ENCODE assay signal across 11 cellular contexts in genomic region chr10:4130685-4131084, GRCh38.
A peak's percentile ranks its signal among the peaks of the same experiment; 100 is the strongest.
DNase-seq lines count a peak whose midpoint lies in the region; ATAC-seq and TF ChIP-seq lines count a peak whose summit lies in the region.
"Had no signal": no experiment of that assay in that cellular context is flagged by ENCODE, and none has a peak within 500 bp of the region (broad histone marks: within the 10 kb centered on the region; RNA-seq: fewer than 3 reads in every experiment).

No MANE protein-coding gene starts in this region.

- no peaks in the 10 kb centered on the region for H3K79me1 ChIP-seq in mesenchymal stem cell (replicated peaks; ENCODE audit: low read length, poor library complexity, severe bottlenecking)

- POLR2A ChIA-PET in activated B cell treated with CpG ODN at 0.5 μM for 24 hours (lab: Charles Lee): interaction anchor here (0.6 to 5.7 kb wide), 6 partner anchors 9 to 524 kb away, joined by 4 to 137 read pairs (median 15); partner anchors contain the start of gene KLF6

- H4K8ac ChIP-seq in mesenchymal stem cell (ENCODE audit: low read length): peak overlapping the region; percentile 66

- DNase-seq in left cardiac atrium (no peak), Right ventricle myocardium superior (no peak), activated B cell treated with CpG ODN at 0.5 μM for 24 hours (no peak), mesenchymal stem cell (no peak), NCI-H748 treated with DMSO at 0.1 percent for 48 hours (lab: John Stamatoyannopoulos, UW) (no peak), UCSD-AML1 (lab: John Stamatoyannopoulos, UW; ENCODE audit: unreplicated experiment) (no peak), head of caudate nucleus (no peak)
- DNase-seq in activated naive CD4-positive, alpha-beta T cell treated with Interleukin-2 at 50 U/mL for 16 hours: no peak
- DNase-seq: adrenal gland, uterus had no signal

- ATAC-seq in left cardiac atrium: peak; percentile 22 to 33
- no peak for ATAC-seq in Right ventricle myocardium superior (ENCODE audit: poor library complexity)
- ATAC-seq in activated B cell treated with CpG ODN at 0.5 μM for 24 hours (ENCODE audit: low read depth): peak; percentile 28
- ATAC-seq: K562 had no signal

- peaks cover 10% of the 10 kb centered on the region for H3K4me1 ChIP-seq in mesenchymal stem cell (ENCODE audit: control insufficient read depth, insufficient read depth, low read depth, low read length)
- H3K4me1 ChIP-seq: uterus had no signal

- H3K4me1 Mint-ChIP-seq in activated B cell treated with CpG ODN at 0.5 μM for 24 hours: peaks cover 28% of the 10 kb centered on the region

- WGBS in mesenchymal stem cell: 100% methylated on average over 2 of the region's 4 CpGs

- H3K23ac ChIP-seq in mesenchymal stem cell (ENCODE audit: low read length in 2 of 2): no peak overlapping the region

- no peak overlapping the region for H3K14ac ChIP-seq in mesenchymal stem cell (ENCODE audit: low read length in 2 of 2)

- intact Hi-C loops in left cardiac atrium (cut with DNase I): no loop called here
- intact Hi-C loops in Right ventricle myocardium superior (cut with DNase I): no loop called here
- intact Hi-C loops in activated B cell treated with CpG ODN at 0.5 μM for 24 hours (cut with micrococcal nuclease): loop anchor here (1.0 to 5.0 kb wide), 13 partner anchors 9 to 532 kb away; no protein-coding TSS in a partner anchor
- intact Hi-C loops in head of caudate nucleus (cut with DNase I): no loop called here

- no peak for TF ChIP-seq CTCF in activated B cell treated with CpG ODN at 0.5 μM for 24 hours (IDR thresholded peaks at IDR 0.05)

- H4K91ac ChIP-seq in mesenchymal stem cell (ENCODE audit: low read length): peak overlapping the region; percentile 90

- peak overlapping the region; percentile 59 to 87 for H3K4ac ChIP-seq in mesenchymal stem cell (ENCODE audit: low read depth in 1 of 2, low read length in 2 of 2)

- H3K27me3 ChIP-seq in mesenchymal stem cell (ENCODE audit: control insufficient read depth in 1 of 2, insufficient read depth in 1 of 2, low read length in 2 of 2): no peaks in the 10 kb centered on the region
- H3K27me3 ChIP-seq: adrenal gland, uterus had no signal

- no peak overlapping the region for H3K4me3 ChIP-seq in mesenchymal stem cell (ENCODE audit: insufficient read depth in 1 of 2, low read depth in 1 of 2, low read length in 2 of 2)
- H3K4me3 ChIP-seq: adrenal gland, K562, uterus had no signal

- no peaks in the 10 kb centered on the region for H3K9me3 ChIP-seq in mesenchymal stem cell (ENCODE audit: control insufficient read depth, low read length)
- H3K9me3 ChIP-seq: adrenal gland, uterus had no signal

- H3K27ac Mint-ChIP-seq in activated B cell treated with CpG ODN at 0.5 μM for 24 hours: no peak overlapping the region

- H2BK5ac ChIP-seq in mesenchymal stem cell (ENCODE audit: low read depth, low read length, poor library complexity, severe bottlenecking): no peak overlapping the region

- no peak overlapping the region for H3K4me3 Mint-ChIP-seq in activated B cell treated with CpG ODN at 0.5 μM for 24 hours

- peaks cover 3% of the 10 kb centered on the region for H3K9me3 Mint-ChIP-seq in activated B cell treated with CpG ODN at 0.5 μM for 24 hours

- no peaks in the 10 kb centered on the region for H3K27me3 Mint-ChIP-seq in activated B cell treated with CpG ODN at 0.5 μM for 24 hours

- H3K36me3 Mint-ChIP-seq in activated B cell treated with CpG ODN at 0.5 μM for 24 hours (ENCODE audit: low read depth): no peaks in the 10 kb centered on the region

- H3K4me2 ChIP-seq in mesenchymal stem cell (ENCODE audit: low read length, poor library complexity, severe bottlenecking): no peak overlapping the region

- peak overlapping the region; percentile 7 to 47 for H2BK12ac ChIP-seq in mesenchymal stem cell (ENCODE audit: low read length in 2 of 2)

- no peak overlapping the region for H2BK15ac ChIP-seq in mesenchymal stem cell (ENCODE audit: low read depth, poor library complexity, severe bottlenecking)

- H3K36me3 ChIP-seq in mesenchymal stem cell (ENCODE audit: control insufficient read depth in 1 of 2, insufficient read depth in 2 of 2, low read depth in 1 of 2, low read length in 2 of 2): no peaks in the 10 kb centered on the region
- H3K36me3 ChIP-seq: adrenal gland, uterus had no signal

- peak overlapping the region; percentile 96 for H2BK120ac ChIP-seq in mesenchymal stem cell (ENCODE audit: low read depth, low read length)

- CTCF ChIA-PET in activated B cell treated with CpG ODN at 0.5 μM for 24 hours (lab: Charles Lee): no interaction called here

- H2AK5ac ChIP-seq in mesenchymal stem cell (ENCODE audit: low read length, severe bottlenecking): no peak overlapping the region

- H2AFZ ChIP-seq in mesenchymal stem cell (ENCODE audit: low read depth, low read length): no peak overlapping the region

- H3K18ac ChIP-seq in mesenchymal stem cell (ENCODE audit: low read depth in 1 of 2, low read length in 2 of 2): peak overlapping the region; percentile 14 to 70

- H3K27ac ChIP-seq in mesenchymal stem cell (ENCODE audit: low read length, poor library complexity, severe bottlenecking): no peak overlapping the region

- peak overlapping the region; percentile 88 for H3K9ac ChIP-seq in mesenchymal stem cell (ENCODE audit: low read length)
